Comparison of ENCODE assay signal across 9 cellular contexts in the genomic region with DNA sequence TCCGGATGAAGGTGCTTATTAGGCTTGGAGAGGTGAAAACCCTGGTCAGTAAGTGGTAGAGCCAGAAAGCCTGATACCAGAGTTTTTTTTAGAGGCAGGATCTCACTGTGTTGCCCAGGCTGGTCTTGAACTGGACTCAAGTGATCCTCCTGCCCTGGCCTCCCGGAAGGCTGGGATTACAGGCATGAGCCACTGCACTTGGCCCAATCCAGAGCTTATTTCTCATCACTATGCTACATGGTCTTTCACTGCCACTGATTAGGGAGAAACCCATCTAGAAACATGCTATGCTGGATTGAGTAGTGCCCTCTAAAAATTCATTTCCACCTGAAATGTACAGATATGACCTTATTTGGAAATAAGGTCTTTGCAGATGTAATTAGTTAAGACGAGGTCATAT. TPM values are rescaled to one million over a fixed set of nuclear protein-coding genes. Genes with fewer than 3 reads are reported as not detected.
"Had no signal": no experiment of that assay in that cellular context is flagged by ENCODE, and none has a peak within 500 bp of the region (broad histone marks: within the 10 kb centered on the region; RNA-seq: fewer than 3 reads in every experiment).

No MANE protein-coding gene starts in this region.

- H3K27me3 Mint-ChIP-seq: IgD-negative memory B cell had no signal

- FAIRE-seq: HTR-8/SVneo had no signal

- H3K4me2 ChIP-seq: KMS-11 had no signal

- H3K4me1 Mint-ChIP-seq: IgD-negative memory B cell had no signal

- DNase-seq: IMR-90, KBM-7, KG1 had no signal

- H3K9ac ChIP-seq: KMS-11 had no signal

- H3K4me3 Mint-ChIP-seq: IgD-negative memory B cell had no signal

- H3K27ac Mint-ChIP-seq: IgD-negative memory B cell had no signal

- H3K27ac ChIP-seq: HL-60, KMS-11 had no signal

RNA-seq across cellular contexts. Expression of a gene that starts 28.4 kb away (rescaled TPM):
- total RNA-seq: HT-29, HT1080, IMR-90 had no signal
- polyA plus RNA-seq: IgD-negative memory B cell, IMR-90 had no signal
